ENCODE assay signal across 9 cellular contexts in the genomic region with DNA sequence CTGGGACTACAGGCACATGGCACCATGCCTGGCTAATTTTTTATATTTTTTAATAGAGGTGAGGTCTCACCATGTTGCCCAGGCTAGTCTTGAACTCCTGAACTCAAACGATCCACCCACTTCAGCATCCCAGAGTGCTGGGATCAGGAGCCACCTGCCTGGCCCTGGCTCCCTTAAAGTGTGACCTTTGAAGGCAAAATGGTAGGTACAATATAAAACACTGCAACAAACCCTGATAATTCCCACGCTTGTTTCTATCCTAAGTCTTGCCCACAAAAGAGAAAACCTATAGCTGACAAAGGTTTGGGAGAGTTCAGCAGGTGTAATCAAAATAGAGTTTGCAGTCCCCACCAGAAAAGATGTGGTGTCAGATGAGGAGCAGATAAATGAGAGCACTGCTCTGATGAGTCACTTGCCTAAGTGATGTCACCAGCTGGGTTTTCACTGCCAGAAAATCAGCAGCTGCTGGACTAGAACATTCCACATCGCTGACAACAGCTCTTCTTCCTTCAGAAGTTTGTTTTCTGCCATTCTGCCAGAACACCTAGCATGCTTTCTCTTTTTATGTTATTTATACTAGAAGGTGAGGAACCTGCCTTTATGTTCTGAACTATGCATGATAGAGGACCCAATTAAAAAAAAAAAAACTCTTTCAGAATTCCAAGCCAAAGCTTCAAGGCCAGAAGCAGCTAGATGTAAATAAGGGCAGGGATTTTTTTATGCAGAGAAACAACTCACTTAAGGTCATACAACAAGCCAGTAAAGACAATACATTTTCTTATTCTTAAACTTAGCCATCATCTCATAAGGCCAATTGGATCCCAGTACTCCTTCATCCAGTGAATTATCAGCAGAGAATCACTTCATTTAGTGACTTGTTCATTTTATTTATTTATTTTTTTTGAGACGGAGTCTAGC. TPM values are rescaled to one million over a fixed set of nuclear protein-coding genes. Genes with fewer than 3 reads are reported as not detected.
DNase-seq lines count a peak whose midpoint lies in the region; ATAC-seq, FAIRE-seq and TF ChIP-seq lines count a peak whose summit lies in the region.
"Had no signal": no experiment of that assay in that cellular context is flagged by ENCODE, and none has a peak within 500 bp of the region (broad histone marks: within the 10 kb centered on the region; RNA-seq: fewer than 3 reads in every experiment).

No MANE protein-coding gene starts in this region.

- H3K36me3 ChIP-seq in HEK293 (ENCODE audit: control insufficient read depth in 2 of 2, insufficient read depth in 1 of 2, low read length in 2 of 2) (no peaks in the 10 kb centered on the region), adrenal gland (replicated peaks in 1 of 2) (no peaks in the 10 kb centered on the region), keratinocyte (ENCODE audit: control insufficient read depth in 2 of 2, extremely low read depth in 1 of 2, insufficient read depth in 2 of 2, low read length in 2 of 2) (no peaks in the 10 kb centered on the region)
- no peaks in the 10 kb centered on the region for H3K36me3 ChIP-seq in naive thymus-derived CD4-positive, alpha-beta T cell (ENCODE audit: control insufficient read depth in 2 of 3, insufficient read depth in 3 of 3, low read length in 3 of 3)
- no peaks in the 10 kb centered on the region for H3K36me3 ChIP-seq in effector memory CD4-positive, alpha-beta T cell (ENCODE audit: control insufficient read depth, insufficient read depth, low read length)

- no peaks in the 10 kb centered on the region for H3K79me2 ChIP-seq in keratinocyte (ENCODE audit: control insufficient read depth, insufficient read depth, low read length)

- peaks cover 0 to 7% (median 0%) of the 10 kb centered on the region in 7 donors for H3K4me1 Mint-ChIP-seq in naive thymus-derived CD4-positive, alpha-beta T cell
- H3K4me1 Mint-ChIP-seq in mesothelial cell of epicardium: peaks cover 10% of the 10 kb centered on the region

- H3K27me3 Mint-ChIP-seq in naive thymus-derived CD4-positive, alpha-beta T cell: peaks cover 0 to 4% (median 0%) of the 10 kb centered on the region in 5 donors
- peaks cover 2% of the 10 kb centered on the region for H3K27me3 Mint-ChIP-seq in mesothelial cell of epicardium (ENCODE audit: low read depth)

- POLR2A ChIA-PET in AG04449 (lab: Yijun Ruan, JAX) (interaction anchor here (0.6 to 1.0 kb wide), 5 partner anchors 8 to 134 kb away, joined by 3 to 5 read pairs (median 3); a partner anchor contains a TSS), HEK293 (lab: Yijun Ruan, JAX) (interaction anchor here (0.6 to 1.7 kb wide), 6 partner anchors 11 to 20 kb away, joined by 3 to 16 read pairs (median 3); a partner anchor contains a TSS)
- POLR2A ChIA-PET in naive thymus-derived CD4-positive, alpha-beta T cell (lab: Charles Lee): no interaction called here

- H3K27me3 ChIP-seq in adrenal gland (no peaks in the 10 kb centered on the region), keratinocyte (ENCODE audit: control insufficient read depth, extremely low read depth, insufficient read depth, low read length) (no peaks in the 10 kb centered on the region)
- no peaks in the 10 kb centered on the region for H3K27me3 ChIP-seq in naive thymus-derived CD4-positive, alpha-beta T cell (ENCODE audit: control insufficient read depth in 2 of 2, insufficient read depth in 2 of 2, low read length in 2 of 2)
- H3K27me3 ChIP-seq in effector memory CD4-positive, alpha-beta T cell (replicated peaks; ENCODE audit: control insufficient read depth, insufficient read depth, low read length, poor library complexity, severe bottlenecking): no peaks in the 10 kb centered on the region

- intact Hi-C loops in adrenal gland (cut with DNase I): no loop called here
- intact Hi-C loops in naive thymus-derived CD4-positive, alpha-beta T cell (cut with micrococcal nuclease): no loop called here

- H3K4me1 ChIP-seq in HEK293 (ENCODE audit: control insufficient read depth, insufficient read depth, low read length) (no peaks in the 10 kb centered on the region), adrenal gland (replicated peaks in 1 of 2) (peaks cover 0 to 10% of the 10 kb centered on the region in 2 donors), keratinocyte (ENCODE audit: control insufficient read depth, extremely low read depth, insufficient read depth, low read length) (peaks cover 9% of the 10 kb centered on the region)
- no peaks in the 10 kb centered on the region for H3K4me1 ChIP-seq in naive thymus-derived CD4-positive, alpha-beta T cell (ENCODE audit: control insufficient read depth in 2 of 2, insufficient read depth in 2 of 2, low read length in 2 of 2)
- no peaks in the 10 kb centered on the region for H3K4me1 ChIP-seq in effector memory CD4-positive, alpha-beta T cell (ENCODE audit: control insufficient read depth, insufficient read depth, low read length, poor library complexity, severe bottlenecking)

- H3K4me3 ChIP-seq in AG04449 (ENCODE audit: low read depth, low read length) (no peak overlapping the region), HEK293 (ENCODE audit: low read depth, low read length) (no peak overlapping the region), adrenal gland (no peak overlapping the region), keratinocyte (ENCODE audit: control insufficient read depth in 2 of 3, extremely low read depth in 1 of 3, insufficient read depth in 2 of 3, low read depth in 1 of 3, low read length in 3 of 3) (no peak overlapping the region)
- no peak overlapping the region for H3K4me3 ChIP-seq in naive thymus-derived CD4-positive, alpha-beta T cell (ENCODE audit: low read length)
- no peak overlapping the region for H3K4me3 ChIP-seq in effector memory CD4-positive, alpha-beta T cell (ENCODE audit: insufficient read depth, low read depth, low read length, poor library complexity, severe bottlenecking)

- no peaks in the 10 kb centered on the region for H3K9me1 ChIP-seq in keratinocyte (ENCODE audit: control insufficient read depth, extremely low read depth, insufficient read depth, low read length)

- dilution Hi-C loops in keratinocyte (cut with MboI; ENCODE audit: extremely low pct_ligation_motif_present, low sequenced_read_pairs): no loop called here

- peaks cover 0 to 3% (median 0%) of the 10 kb centered on the region in 5 donors for H3K36me3 Mint-ChIP-seq in naive thymus-derived CD4-positive, alpha-beta T cell
- no peaks in the 10 kb centered on the region for H3K36me3 Mint-ChIP-seq in mesothelial cell of epicardium

- TF ChIP-seq POLR2A in adrenal gland (IDR thresholded peaks at IDR 0.05): peak in 1 of 2 donors; percentile 21

- peak overlapping the region in 1 of 9 donors; percentile 62 for H3K27ac Mint-ChIP-seq in naive thymus-derived CD4-positive, alpha-beta T cell
- H3K27ac Mint-ChIP-seq in mesothelial cell of epicardium: no peak overlapping the region

- H2AFZ ChIP-seq in keratinocyte (ENCODE audit: control insufficient read depth, low read length): no peak overlapping the region

- CTCF ChIA-PET in AG04449 (lab: Yijun Ruan, JAX) (interaction anchor here (0.8 to 3.7 kb wide), 6 partner anchors 9 to 269 kb away, joined by 3 to 16 read pairs (median 5); no protein-coding TSS in a partner anchor), HEK293 (lab: Yijun Ruan, JAX) (interaction anchor here (1.0 kb wide), 1 partner anchor 19 kb away, joined by 5 read pairs; no protein-coding TSS in a partner anchor)
- CTCF ChIA-PET in naive thymus-derived CD4-positive, alpha-beta T cell (lab: Charles Lee): interaction anchor here (0.9 to 1.2 kb wide), 2 partner anchors 10 kb away, joined by 3 read pairs; no protein-coding TSS in a partner anchor

- peaks cover 0 to 12% (median 3%) of the 10 kb centered on the region in 11 donors for H3K9me3 Mint-ChIP-seq in naive thymus-derived CD4-positive, alpha-beta T cell
- peaks cover 8% of the 10 kb centered on the region for H3K9me3 Mint-ChIP-seq in mesothelial cell of epicardium

- no peak overlapping the region for H3K9ac ChIP-seq in keratinocyte (ENCODE audit: control insufficient read depth, extremely low read depth, insufficient read depth, low read length)

- H4K20me1 ChIP-seq in keratinocyte (ENCODE audit: control insufficient read depth, extremely low read depth, insufficient read depth, low read length): no peaks in the 10 kb centered on the region

- peak; percentile 56 for FAIRE-seq in keratinocyte (lab: Jason Lieb, UNC)

- H3K9me3 ChIP-seq in HEK293 (ENCODE audit: control insufficient read depth, insufficient read depth, low read depth, low read length) (no peaks in the 10 kb centered on the region), adrenal gland (replicated peaks in 1 of 3) (no peaks in the 10 kb centered on the region), keratinocyte (ENCODE audit: control insufficient read depth, low read depth, low read length) (no peaks in the 10 kb centered on the region)
- H3K9me3 ChIP-seq in naive thymus-derived CD4-positive, alpha-beta T cell (ENCODE audit: control insufficient read depth in 2 of 3, low read length in 3 of 3): no peaks in the 10 kb centered on the region
- H3K9me3 ChIP-seq in effector memory CD4-positive, alpha-beta T cell (ENCODE audit: control insufficient read depth, low read length): no peaks in the 10 kb centered on the region

- H3K4me2 ChIP-seq in keratinocyte (ENCODE audit: control insufficient read depth, extremely low read depth, insufficient read depth, low read depth, low read length): peak overlapping the region; percentile 54

- no peak overlapping the region for H3K4me3 Mint-ChIP-seq in naive thymus-derived CD4-positive, alpha-beta T cell
- H3K4me3 Mint-ChIP-seq in mesothelial cell of epicardium: no peak overlapping the region

- no peak for TF ChIP-seq CTCF in AG04449 (IDR thresholded peaks at IDR 0.05; ENCODE audit: insufficient read depth, low read length, missing control alignments)
- TF ChIP-seq CTCF in HEK293 (tag by site-specific recombination; IDR thresholded peaks at IDR 0.05): no peak
- TF ChIP-seq CTCF in adrenal gland (IDR thresholded peaks at IDR 0.05): no peak
- no peak for TF ChIP-seq CTCF in keratinocyte (optimal IDR thresholded peaks at IDR 0.05 in 1 of 3, IDR thresholded peaks at IDR 0.05 in 1 of 3, conservative IDR thresholded peaks at IDR 0.05 in 1 of 3; ENCODE audit: extremely low read depth in 1 of 3, insufficient read depth in 2 of 3, low read length in 3 of 3)
- TF ChIP-seq CTCF in mesothelial cell of epicardium (IDR thresholded peaks at IDR 0.05; ENCODE audit: unreplicated experiment): no peak

- 46 to 53% (median 46%) methylated on average over 4 of the region's 4 CpGs for WGBS in adrenal gland, 4 donors

- H3K27ac ChIP-seq in HEK293 (ENCODE audit: extremely low read depth, low read depth, low read length): no peak overlapping the region
- H3K27ac ChIP-seq in adrenal gland: peak overlapping the region; percentile 1 to 85 (median 32)
- no peak overlapping the region for H3K27ac ChIP-seq in keratinocyte (ENCODE audit: control insufficient read depth, insufficient read depth, low read length)
- no peak overlapping the region for H3K27ac ChIP-seq in naive thymus-derived CD4-positive, alpha-beta T cell (ENCODE audit: low read depth, low read length)
- H3K27ac ChIP-seq in effector memory CD4-positive, alpha-beta T cell (ENCODE audit: insufficient read depth, low read length, poor library complexity, severe bottlenecking): no peak overlapping the region

- peak; percentile 64 for DNase-seq in AG04449 (ENCODE audit: low read depth, low spot score)
- DNase-seq in adrenal gland: peak; percentile 74 to 86 (median 82)
- DNase-seq in keratinocyte (ENCODE audit: low read depth, low spot score): no peak
- DNase-seq in naive thymus-derived CD4-positive, alpha-beta T cell: no peak
- no peak for DNase-seq in effector memory CD4-positive, alpha-beta T cell
- no peak for DNase-seq in mesothelial cell of epicardium (ENCODE audit: low spot score in 2 of 2, unreplicated experiment in 2 of 2)
- DNase-seq in HuH-7.5 (ENCODE audit: low spot score): no peak
- DNase-seq: NCI-H1105 treated with DMSO at 0.1 percent for 48 hours had no signal

- ATAC-seq in naive thymus-derived CD4-positive, alpha-beta T cell: no peak

RNA-seq across cellular contexts. Expression of a gene that starts 18.0 kb away (rescaled TPM):
- total RNA-seq in adrenal gland (10 to 100 TPM in 6 of 8 donors, 1 to 10 TPM in 2; 9.5 to 23.3 (median 14.9) TPM), mesothelial cell of epicardium (33.2 to 33.7 TPM (median 33.5 TPM) in 3 replicates)
- polyA plus RNA-seq in adrenal gland (10 to 100 TPM in 1 of 3 donors, 1 to 10 TPM in 2; 4.6 to 16.4 (median 7.5) TPM), keratinocyte (5.1 to 7.7 TPM (median 5.7 TPM) in 3 replicates)
- polyA plus RNA-seq in keratinocyte (2011; ENCODE audit: low read depth): 6.2 TPM
- 5.3 and 9.5 TPM in 2 replicates for polyA plus RNA-seq in keratinocyte (2011; cell fraction: cytosol; rRNA removed)
- polyA plus RNA-seq in keratinocyte (2011; cell fraction: nucleus; rRNA removed): 8.4 and 10.7 TPM in 2 replicates
- 11.6 and 12.4 TPM in 2 replicates for polyA plus RNA-seq in keratinocyte (2012; ENCODE audit: low replicate concordance)
- polyA minus RNA-seq in keratinocyte: 3.9 to 9.6 TPM (median 4.3 TPM) in 3 replicates
- 10.7 TPM for polyA minus RNA-seq in keratinocyte (2011; cell fraction: cytosol; rRNA and poly(A)+ RNA removed)
- polyA minus RNA-seq in keratinocyte (2011; cell fraction: nucleus; rRNA and poly(A)+ RNA removed): 9.0 and 17.5 TPM in 2 replicates
- 10 to 100 TPM; 16.5 to 30.5 (median 23.3) TPM for total RNA-seq in naive thymus-derived CD4-positive, alpha-beta T cell
- 1 to 10 TPM; 1.7 to 2.8 TPM for polyA plus RNA-seq in naive thymus-derived CD4-positive, alpha-beta T cell

RNA-seq across cellular contexts. Expression of a gene that starts 19.4 kb away (rescaled TPM):
- 100 to 1,000 TPM in 6 of 8 donors, 10 to 100 TPM in 2; 62.7 to 158 (median 122) TPM for total RNA-seq in adrenal gland
- polyA plus RNA-seq in adrenal gland: 100 to 1,000 TPM in 1 of 3 donors, 10 to 100 TPM in 2; 69.0 to 102 (median 77.7) TPM
- 62.6 to 139 TPM (median 131 TPM) in 3 replicates for polyA plus RNA-seq in keratinocyte
- polyA plus RNA-seq in keratinocyte (2011; ENCODE audit: low read depth): 54.4 TPM
- 79.9 and 107 TPM in 2 replicates for polyA plus RNA-seq in keratinocyte (2011; cell fraction: cytosol; rRNA removed)
- polyA plus RNA-seq in keratinocyte (2011; cell fraction: nucleus; rRNA removed): 30.9 and 39.7 TPM in 2 replicates
- 58.6 and 129 TPM in 2 replicates for polyA plus RNA-seq in keratinocyte (2012; ENCODE audit: low replicate concordance)
- 47.6 to 84.5 TPM (median 48.3 TPM) in 3 replicates for polyA minus RNA-seq in keratinocyte
- 26.1 TPM for polyA minus RNA-seq in keratinocyte (2011; cell fraction: cytosol; rRNA and poly(A)+ RNA removed)
- 7.8 and 23.9 TPM in 2 replicates for polyA minus RNA-seq in keratinocyte (2011; cell fraction: nucleus; rRNA and poly(A)+ RNA removed)
- total RNA-seq in naive thymus-derived CD4-positive, alpha-beta T cell: 100 to 1,000 TPM; 141 to 284 (median 143) TPM
- 100 to 1,000 TPM; 202 to 252 TPM for polyA plus RNA-seq in naive thymus-derived CD4-positive, alpha-beta T cell
- total RNA-seq in mesothelial cell of epicardium: 150 to 156 TPM (median 156 TPM) in 3 replicates

Comparison
In these comparisons a context has a peak if more than half of its experiments do, and no peak if none do; other contexts are left out.
1. DNase-seq: peak in AG04449 (single experiment) and adrenal gland (7 of 7); none in keratinocyte (single experiment), naive thymus-derived CD4-positive, alpha-beta T cell (0 of 9), effector memory CD4-positive, alpha-beta T cell (0 of 3), mesothelial cell of epicardium (0 of 2) and HuH-7.5 (single experiment).
2. H3K27ac ChIP-seq: peak in adrenal gland (5 of 5); none in HEK293 (single experiment), keratinocyte (single experiment), naive thymus-derived CD4-positive, alpha-beta T cell (single experiment) and effector memory CD4-positive, alpha-beta T cell (single experiment).